ENCODE assay signal across 9 cellular contexts in genomic region chr1:246591504-246591903, GRCh38. TPM values are rescaled to one million over a fixed set of nuclear protein-coding genes. Genes with fewer than 3 reads are reported as not detected.
DNase-seq lines count a peak whose midpoint lies in the region; ATAC-seq, FAIRE-seq and TF ChIP-seq lines count a peak whose summit lies in the region.
"Had no signal": no experiment of that assay in that cellular context is flagged by ENCODE, and none has a peak within 500 bp of the region (broad histone marks: within the 10 kb centered on the region; RNA-seq: fewer than 3 reads in every experiment).

No MANE protein-coding gene starts in this region.

- H3K9me2 ChIP-seq in MM.1S (replicated peaks; ENCODE audit: insufficient read depth, low read length) = no peaks in the 10 kb centered on the region

- H3K9me3 Mint-ChIP-seq in naive thymus-derived CD4-positive, alpha-beta T cell = peaks cover 0 to 8% (median 2%) of the 10 kb centered on the region in 11 donors

- peak; percentile 76 for TF ChIP-seq POLR2A in GM12891 (IDR thresholded peaks at IDR 0.05; ENCODE audit: low read depth, low read length)
- TF ChIP-seq POLR2A in GM19099 (IDR thresholded peaks at IDR 0.05; ENCODE audit: extremely low read depth, insufficient read length, low read depth) = peak; percentile 34

- peak overlapping the region; percentile 11; the same call in 1 of the 2 replicates for H3K9ac ChIP-seq in MM.1S (ENCODE audit: low read length)

- H3K79me2 ChIP-seq in MM.1S (ENCODE audit: low read length) = peaks cover 72% of the 10 kb centered on the region

- H3K4me1 Mint-ChIP-seq in naive thymus-derived CD4-positive, alpha-beta T cell = peaks cover 18 to 76% (median 67%) of the 10 kb centered on the region in 7 donors

- peak overlapping the region; percentile 35 for H3K4me3 ChIP-seq in MM.1S (ENCODE audit: low read length)
- H3K4me3 ChIP-seq in naive thymus-derived CD4-positive, alpha-beta T cell (ENCODE audit: low read length) = no peak overlapping the region

- no peak overlapping the region for H2AFZ ChIP-seq in MM.1S (ENCODE audit: low read length)

- intact Hi-C loops in naive thymus-derived CD4-positive, alpha-beta T cell (cut with micrococcal nuclease) = loop anchor here in 1 of 2 donors (1.0 kb wide), 1 partner anchor 14 kb away; no protein-coding TSS in a partner anchor

- no peaks in the 10 kb centered on the region for H3K9me3 ChIP-seq in MM.1S (replicated peaks; ENCODE audit: insufficient read depth, low read length)
- no peaks in the 10 kb centered on the region for H3K9me3 ChIP-seq in naive thymus-derived CD4-positive, alpha-beta T cell (ENCODE audit: control insufficient read depth in 2 of 3, low read length in 3 of 3)

- peak; percentile 98 for ATAC-seq in HG02763 (IDR thresholded peaks at IDR 0.05; ENCODE audit: unreplicated experiment)
- no peak for ATAC-seq in naive thymus-derived CD4-positive, alpha-beta T cell

- no peaks in the 10 kb centered on the region for H4K20me1 ChIP-seq in MM.1S (ENCODE audit: insufficient read depth, low read length)

- DNase-seq in GM12891 (ENCODE audit: insufficient read length, low spot score) (no peak), MM.1S (peak; percentile 90), NCI-H2171 (lab: John Stamatoyannopoulos, UW) (no peak), T-helper 2 cell (no peak), NCI-H1417 treated with DMSO at 0.1 percent for 48 hours (lab: John Stamatoyannopoulos, UW) (no peak)
- DNase-seq in naive thymus-derived CD4-positive, alpha-beta T cell = no peak
- DNase-seq: cortex of kidney had no signal

- no peaks in the 10 kb centered on the region for H3K27me3 ChIP-seq in MM.1S (replicated peaks; ENCODE audit: insufficient read depth, low read length)
- no peaks in the 10 kb centered on the region for H3K27me3 ChIP-seq in naive thymus-derived CD4-positive, alpha-beta T cell (ENCODE audit: control insufficient read depth in 2 of 2, insufficient read depth in 2 of 2, low read length in 2 of 2)

- POLR2A ChIA-PET in naive thymus-derived CD4-positive, alpha-beta T cell (lab: Charles Lee) = interaction anchor here (0.7 to 1.2 kb wide), 3 partner anchors 12 to 21 kb away, joined by 3 to 5 read pairs (median 4); no protein-coding TSS in a partner anchor

- CTCF ChIA-PET in naive thymus-derived CD4-positive, alpha-beta T cell (lab: Charles Lee) = no interaction called here

- H3K4me3 Mint-ChIP-seq in naive thymus-derived CD4-positive, alpha-beta T cell = peak overlapping the region in 4 of 10 donors; percentile 9 to 56 (median 48)

- peaks cover 4 to 47% (median 36%) of the 10 kb centered on the region in 5 donors for H3K36me3 Mint-ChIP-seq in naive thymus-derived CD4-positive, alpha-beta T cell

- peak overlapping the region in 2 of 9 donors; percentile 27 to 59 for H3K27ac Mint-ChIP-seq in naive thymus-derived CD4-positive, alpha-beta T cell

- H3K36me3 ChIP-seq in MM.1S (replicated peaks; ENCODE audit: insufficient read depth, low read length) = no peaks in the 10 kb centered on the region
- H3K36me3 ChIP-seq in naive thymus-derived CD4-positive, alpha-beta T cell (ENCODE audit: control insufficient read depth in 2 of 3, insufficient read depth in 3 of 3, low read length in 3 of 3) = peaks cover 0 to 19% (median 7%) of the 10 kb centered on the region in 3 experiments

- H3F3A ChIP-seq in MM.1S (ENCODE audit: insufficient read depth, low read length) = peaks cover 22% of the 10 kb centered on the region

- FAIRE-seq in GM12891 (lab: Jason Lieb, UNC) = peak; percentile 82

- H3K27ac ChIP-seq in MM.1S (ENCODE audit: low read length) = peak overlapping the region; percentile 77
- no peak overlapping the region for H3K27ac ChIP-seq in naive thymus-derived CD4-positive, alpha-beta T cell (ENCODE audit: low read depth, low read length)

- H3K4me1 ChIP-seq in MM.1S (ENCODE audit: low read length) = peaks cover 38% of the 10 kb centered on the region
- H3K4me1 ChIP-seq in naive thymus-derived CD4-positive, alpha-beta T cell (ENCODE audit: control insufficient read depth in 2 of 2, insufficient read depth in 2 of 2, low read length in 2 of 2) = peaks cover 0 to 12% of the 10 kb centered on the region in 2 donors

- peak overlapping the region; percentile 53 for H3K4me2 ChIP-seq in MM.1S (ENCODE audit: low read depth, low read length)

- no peaks in the 10 kb centered on the region for H3K27me3 Mint-ChIP-seq in naive thymus-derived CD4-positive, alpha-beta T cell

- TF ChIP-seq CTCF in MM.1S (IDR thresholded peaks at IDR 0.05; ENCODE audit: low read length) = no peak

TF ChIP-seq in GM12891, 5 proteins besides CTCF, POLR2A, EP300 and RAD21:
- TF ChIP-seq PAX5 (IDR thresholded peaks at IDR 0.05; ENCODE audit: insufficient read depth, low read length, severe bottlenecking) (no peak), SPI1 (IDR thresholded peaks at IDR 0.05; ENCODE audit: low read depth, low read length) (no peak), TAF1 (IDR thresholded peaks at IDR 0.05; ENCODE audit: low read depth, low read length) (peak; percentile 67; the same call in 1 of the 2 replicates), POU2F2 (IDR thresholded peaks at IDR 0.05; ENCODE audit: low read depth, low read length) (no peak; the same call in 1 of the 2 replicates), POLR2AphosphoS5 (IDR thresholded peaks at IDR 0.05; ENCODE audit: low read depth, low read length) (peak; percentile 69)

RNA-seq across cellular contexts. Expression of gene CNST, which starts 25.2 kb away (rescaled TPM):
- polyA plus RNA-seq in GM12891 (2012; ENCODE audit: low read depth, missing spikeins) = 6.1 TPM
- total RNA-seq in naive thymus-derived CD4-positive, alpha-beta T cell = 100 to 1,000 TPM in 2 of 5 experiments, 10 to 100 TPM in 3; 30.5 to 111 (median 80.2) TPM
- 10 to 100 TPM; 52.8 to 58.8 TPM for polyA plus RNA-seq in naive thymus-derived CD4-positive, alpha-beta T cell

RNA-seq across cellular contexts. Expression of gene TFB2M, which starts 25.4 kb away (rescaled TPM):
- 16.8 TPM for polyA plus RNA-seq in GM12891 (2012; ENCODE audit: low read depth, missing spikeins)
- total RNA-seq in naive thymus-derived CD4-positive, alpha-beta T cell = 10 to 100 TPM in 3 of 5 experiments, 1 to 10 TPM in 2; 9.5 to 12.2 (median 10.3) TPM
- polyA plus RNA-seq in naive thymus-derived CD4-positive, alpha-beta T cell = 10 to 100 TPM; 12.1 to 18.2 TPM
